ENCODE assay signal across 9 cellular contexts in the genomic region with DNA sequence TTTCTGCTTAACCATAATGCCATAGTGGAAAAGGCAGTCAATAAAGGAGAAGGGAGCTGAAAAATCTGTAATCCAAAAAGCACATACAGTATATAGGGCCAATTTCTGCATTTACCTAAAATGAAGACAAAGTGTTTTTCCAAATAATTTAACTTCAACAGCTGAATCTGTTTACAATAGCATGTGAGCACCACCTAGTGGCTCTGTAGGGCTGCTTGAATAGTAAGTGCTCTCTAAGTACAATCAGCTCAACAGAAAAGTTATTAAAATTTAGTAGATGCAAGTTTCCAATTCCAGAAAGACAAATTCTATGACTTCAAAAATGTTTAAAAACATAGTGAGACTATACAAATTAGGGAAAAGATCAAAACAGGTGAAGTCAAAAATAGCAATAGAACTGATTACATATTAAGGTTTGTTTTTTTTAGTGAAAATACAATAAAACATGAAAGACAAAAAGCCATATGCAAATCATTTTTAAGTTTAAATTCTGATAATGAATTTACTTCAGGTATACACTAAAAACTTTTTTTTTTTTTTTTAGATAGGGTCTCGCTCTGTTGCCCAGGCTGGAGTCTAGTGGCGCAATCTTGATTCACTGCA.
A peak's percentile ranks its signal among the peaks of the same experiment; 100 is the strongest.
DNase-seq lines count a peak whose midpoint lies in the region; ATAC-seq and TF ChIP-seq lines count a peak whose summit lies in the region.
"Had no signal": no experiment of that assay in that cellular context is flagged by ENCODE, and none has a peak within 500 bp of the region (broad histone marks: within the 10 kb centered on the region; RNA-seq: fewer than 3 reads in every experiment).

No MANE protein-coding gene starts in this region.

- TF ChIP-seq CTCF in PC-3 (conservative IDR thresholded peaks at IDR 0.05; ENCODE audit: low read depth, low read length), result peak; percentile 98
- TF ChIP-seq CTCF in heart right ventricle (IDR thresholded peaks at IDR 0.05), result peak; percentile 65 to 91 (median 83)

- no peaks in the 10 kb centered on the region for H3K9me3 ChIP-seq in PC-3 (ENCODE audit: low read length)
- no peaks in the 10 kb centered on the region for H3K9me3 ChIP-seq in heart right ventricle

- ATAC-seq in PC-3 (peak; percentile 81), heart right ventricle (peak in 7 of 8 donors; percentile 42 to 81 (median 63)), GM21360 (IDR thresholded peaks at IDR 0.05; ENCODE audit: unreplicated experiment) (no peak), HG02588 (IDR thresholded peaks at IDR 0.05; ENCODE audit: unreplicated experiment) (no peak)

- no peaks in the 10 kb centered on the region for H3K27me3 ChIP-seq in PC-3 (ENCODE audit: low read length)
- peaks cover 0 to 5% (median 0%) of the 10 kb centered on the region in 7 donors for H3K27me3 ChIP-seq in heart right ventricle

- H3K9me3 Mint-ChIP-seq in activated naive CD4-positive, alpha-beta T cell treated with anti-CD3 and anti-CD28 coated beads for 36 hours, result no peaks in the 10 kb centered on the region
- H3K9me3 Mint-ChIP-seq: activated naive CD8-positive, alpha-beta T cell treated with anti-CD3 and anti-CD28 coated beads, Interleukin-2, amount 10 ng/mL, durations not matched to agents 7 days and 5 days had no signal

- H3K4me1 Mint-ChIP-seq in activated naive CD4-positive, alpha-beta T cell treated with anti-CD3 and anti-CD28 coated beads for 36 hours (ENCODE audit: low read depth), result peaks cover 3% of the 10 kb centered on the region
- H3K4me1 Mint-ChIP-seq: activated naive CD8-positive, alpha-beta T cell treated with anti-CD3 and anti-CD28 coated beads, Interleukin-2, amount 10 ng/mL, durations not matched to agents 7 days and 5 days had no signal

- H3K4me2 ChIP-seq in PC-3 (ENCODE audit: low read length), result no peak overlapping the region

- H3K36me3 Mint-ChIP-seq in activated naive CD4-positive, alpha-beta T cell treated with anti-CD3 and anti-CD28 coated beads for 36 hours (ENCODE audit: low read depth), result no peaks in the 10 kb centered on the region
- H3K36me3 Mint-ChIP-seq: activated naive CD8-positive, alpha-beta T cell treated with anti-CD3 and anti-CD28 coated beads, Interleukin-2, amount 10 ng/mL, durations not matched to agents 7 days and 5 days had no signal

- BruUV-seq in PC-3 (replicated peaks; lab: Mats Ljungman, UMichigan), result no TSS peak

- H3K27ac ChIP-seq in PC-3 (ENCODE audit: low read length) (no peak overlapping the region), heart right ventricle (no peak overlapping the region)

- intact Hi-C loops in PC-3 (cut with micrococcal nuclease), result loop anchor here (1.0 to 5.0 kb wide), 9 partner anchors 100 to 1147 kb away; no protein-coding TSS in a partner anchor
- intact Hi-C loops in activated naive CD4-positive, alpha-beta T cell treated with anti-CD3 and anti-CD28 coated beads for 36 hours (cut with micrococcal nuclease), result loop anchor here (1.0 to 10.0 kb wide), 5 partner anchors 187 to 1147 kb away; no protein-coding TSS in a partner anchor
- intact Hi-C loops in heart right ventricle (cut with DNase I), result loop anchor here in 8 of 10 donors (2.0 to 10.0 kb wide), 10 partner anchors 92 to 1095 kb away; no protein-coding TSS in a partner anchor

- no peak overlapping the region for H3K4me3 Mint-ChIP-seq in activated naive CD4-positive, alpha-beta T cell treated with anti-CD3 and anti-CD28 coated beads for 36 hours
- H3K4me3 Mint-ChIP-seq: activated naive CD8-positive, alpha-beta T cell treated with anti-CD3 and anti-CD28 coated beads, Interleukin-2, amount 10 ng/mL, durations not matched to agents 7 days and 5 days had no signal

- CTCF ChIA-PET in PC-3 (lab: Charles Lee), result interaction anchor here (0.5 to 1.5 kb wide), 14 partner anchors 9 to 789 kb away, joined by 3 to 6 read pairs (median 3); no protein-coding TSS in a partner anchor
- CTCF ChIA-PET in activated naive CD4-positive, alpha-beta T cell treated with anti-CD3 and anti-CD28 coated beads for 36 hours (lab: Charles Lee), result interaction anchor here (0.6 to 5.1 kb wide), 28 partner anchors 9 to 1147 kb away, joined by 3 to 30 read pairs (median 3); no protein-coding TSS in a partner anchor

- 94 to 95% methylated on average over 2 of the region's 2 CpGs for WGBS in heart right ventricle, 2 donors

- no peak overlapping the region for H3K4me3 ChIP-seq in Jurkat, Clone E6-1 (ENCODE audit: low read length)
- H3K4me3 ChIP-seq in PC-3 (ENCODE audit: low read length) (no peak overlapping the region), heart right ventricle (no peak overlapping the region), skeletal muscle cell (ENCODE audit: low read depth, low read length) (no peak overlapping the region)

- no peak overlapping the region for H3K9ac ChIP-seq in PC-3 (ENCODE audit: low read length)

- no peaks in the 10 kb centered on the region for H3K27me3 Mint-ChIP-seq in activated naive CD4-positive, alpha-beta T cell treated with anti-CD3 and anti-CD28 coated beads for 36 hours (ENCODE audit: low read depth)
- H3K27me3 Mint-ChIP-seq: activated naive CD8-positive, alpha-beta T cell treated with anti-CD3 and anti-CD28 coated beads, Interleukin-2, amount 10 ng/mL, durations not matched to agents 7 days and 5 days had no signal

- H3K9me2 ChIP-seq in PC-3 (replicated peaks; ENCODE audit: low read length), result no peaks in the 10 kb centered on the region

- H3K4me1 ChIP-seq in PC-3 (ENCODE audit: insufficient read depth, low read length) (no peaks in the 10 kb centered on the region), heart right ventricle (peaks cover 0 to 12% (median 2%) of the 10 kb centered on the region in 9 donors)

- H3K27ac Mint-ChIP-seq in activated naive CD4-positive, alpha-beta T cell treated with anti-CD3 and anti-CD28 coated beads for 36 hours, result no peak overlapping the region
- H3K27ac Mint-ChIP-seq: activated naive CD8-positive, alpha-beta T cell treated with anti-CD3 and anti-CD28 coated beads, Interleukin-2, amount 10 ng/mL, durations not matched to agents 7 days and 5 days had no signal

- DNase-seq in DMS153 treated with DMSO at 0.1 percent for 48 hours (lab: John Stamatoyannopoulos, UW; ENCODE audit: unreplicated experiment), result peak; percentile 66
- peak; percentile 79 for DNase-seq in Jurkat, Clone E6-1 (ENCODE audit: low read depth, low spot score)
- DNase-seq in PC-3, result peak; percentile 82
- DNase-seq in activated naive CD4-positive, alpha-beta T cell treated with anti-CD3 and anti-CD28 coated beads for 36 hours, result peak; percentile 74
- peak in 1 of 2 donors; percentile 67 for DNase-seq in heart right ventricle
- peak; percentile 65 for DNase-seq in skeletal muscle cell (ENCODE audit: low read depth)
- DNase-seq: activated naive CD8-positive, alpha-beta T cell treated with anti-CD3 and anti-CD28 coated beads, Interleukin-2, amount 10 ng/mL, durations not matched to agents 7 days and 5 days had no signal

- POLR2A ChIA-PET in PC-3 (lab: Charles Lee; ENCODE audit: unreplicated experiment), result interaction anchor here (0.7 to 0.8 kb wide), 2 partner anchors 44 to 703 kb away, joined by 6 to 15 read pairs; no protein-coding TSS in a partner anchor

- H4K20me1 ChIP-seq in PC-3 (ENCODE audit: low read length), result no peaks in the 10 kb centered on the region

- H3K36me3 ChIP-seq in PC-3 (ENCODE audit: low read depth, low read length) (no peaks in the 10 kb centered on the region), heart right ventricle (no peaks in the 10 kb centered on the region)

- no peak overlapping the region for H2AFZ ChIP-seq in PC-3 (ENCODE audit: low read length)

- no peaks in the 10 kb centered on the region for H3K79me2 ChIP-seq in PC-3 (ENCODE audit: low read length)

- no peaks in the 10 kb centered on the region for H3F3A ChIP-seq in PC-3 (ENCODE audit: low read length, unreplicated experiment)

Comparison
In these comparisons a context has a peak if more than half of its experiments do, and no peak if none do; other contexts are left out.
1. ATAC-seq: peak in PC-3 (single experiment) and heart right ventricle (7 of 8); none in GM21360 (single experiment) and HG02588 (single experiment).